In genomic region chr21:37040212-37040611, GRCh38 we compare ENCODE assay signal across 40 cellular contexts. TPM values are rescaled to one million over a fixed set of nuclear protein-coding genes. Genes with fewer than 3 reads are reported as not detected.
"Had no signal": no experiment of that assay in that cellular context is flagged by ENCODE, and none has a peak within 500 bp of the region (broad histone marks: within the 10 kb centered on the region; RNA-seq: fewer than 3 reads in every experiment).

No MANE protein-coding gene starts in this region.

- H3K9me3 ChIP-seq: ascending aorta had no signal

- H3K4me3 Mint-ChIP-seq: activated CD4-positive, alpha-beta memory T cell treated with anti-CD3 and anti-CD28 coated beads, Interleukin-2, amount 10 ng/mL, durations not matched to agents 7 days and 5 days; activated CD4-positive, alpha-beta T cell treated with anti-CD3 and anti-CD28 coated beads for 36 hours; activated CD4-positive, alpha-beta T cell treated with anti-CD3 and anti-CD28 coated beads, Interleukin-2, amount 10 ng/mL, durations not matched to agents 7 days and 5 days; activated CD8-positive, alpha-beta memory T cell treated with anti-CD3 and anti-CD28 coated beads, Interleukin-2, amount 10 ng/mL, durations not matched to agents 7 days and 5 days; activated CD8-positive, alpha-beta T cell treated with anti-CD3 and anti-CD28 coated beads, Interleukin-2, amount 10 ng/mL, durations not matched to agents 7 days and 5 days; activated naive CD4-positive, alpha-beta T cell treated with anti-CD3 and anti-CD28 coated beads, Interleukin-2, amount 10 ng/mL, durations not matched to agents 7 days and 5 days; activated naive CD4-positive, alpha-beta T cell treated with anti-CD3 and anti-CD28 coated beads, Interleukin-2, amount 50 U/mL, for 24 hours; activated naive CD8-positive, alpha-beta T cell; activated naive CD8-positive, alpha-beta T cell treated with anti-CD3 and anti-CD28 coated beads, Interleukin-2, amount 10 ng/mL, durations not matched to agents 7 days and 5 days; activated naive CD8-positive, alpha-beta T cell treated with anti-CD3 and anti-CD28 coated beads, Interleukin-2, amount 50 U/mL, for 24 hours; activated T-cell treated with anti-CD3 and anti-CD28 coated beads, Interleukin-2, amount 50 U/mL, for 24 hours; brain; central memory CD8-positive, alpha-beta T cell; T-helper 1 cell treated with Interleukin-12 subunit alpha and Interleukin-12 subunit beta and Interleukin-4 antibody, amounts not matched to agents 30 μg/mL and 1 μg/mL, for 36 hours; T-helper 2 cell treated with Interferon-gamma antibody and Interleukin-4, amounts not matched to agents 5 μg/mL and 100 μg/mL, for 36 hours; WTC11 had no signal

- H3K27ac Mint-ChIP-seq: activated CD4-positive, alpha-beta memory T cell treated with anti-CD3 and anti-CD28 coated beads, Interleukin-2, amount 10 ng/mL, durations not matched to agents 7 days and 5 days; activated CD4-positive, alpha-beta T cell treated with anti-CD3 and anti-CD28 coated beads for 36 hours; activated CD4-positive, alpha-beta T cell treated with anti-CD3 and anti-CD28 coated beads, Interleukin-2, amount 10 ng/mL, durations not matched to agents 7 days and 5 days; activated CD8-positive, alpha-beta memory T cell treated with anti-CD3 and anti-CD28 coated beads, Interleukin-2, amount 10 ng/mL, durations not matched to agents 7 days and 5 days; activated CD8-positive, alpha-beta T cell treated with anti-CD3 and anti-CD28 coated beads, Interleukin-2, amount 10 ng/mL, durations not matched to agents 7 days and 5 days; activated naive CD4-positive, alpha-beta T cell treated with anti-CD3 and anti-CD28 coated beads, Interleukin-2, amount 10 ng/mL, durations not matched to agents 7 days and 5 days; activated naive CD4-positive, alpha-beta T cell treated with anti-CD3 and anti-CD28 coated beads, Interleukin-2, amount 50 U/mL, for 24 hours; activated naive CD8-positive, alpha-beta T cell; activated naive CD8-positive, alpha-beta T cell treated with anti-CD3 and anti-CD28 coated beads, Interleukin-2, amount 10 ng/mL, durations not matched to agents 7 days and 5 days; activated naive CD8-positive, alpha-beta T cell treated with anti-CD3 and anti-CD28 coated beads, Interleukin-2, amount 50 U/mL, for 24 hours; activated T-cell treated with anti-CD3 and anti-CD28 coated beads, Interleukin-2, amount 50 U/mL, for 24 hours; activated T-helper 2 cell treated with anti-CD3 and anti-CD28 coated beads, Interferon-gamma antibody, Interleukin-2, Interleukin-4, amounts not matched to agents 10 μg/mL and 5 μg/mL and 100 μg/mL, durations not matched to agents 14 hours and 24 hours and 36 hours; brain; T-helper 1 cell treated with Interleukin-12 subunit alpha and Interleukin-12 subunit beta and Interleukin-4 antibody, amounts not matched to agents 30 μg/mL and 1 μg/mL, for 36 hours; T-helper 2 cell treated with Interferon-gamma antibody and Interleukin-4, amounts not matched to agents 5 μg/mL and 100 μg/mL, for 36 hours; WTC11 had no signal

- H3K27me3 ChIP-seq: ascending aorta, cardiac muscle cell had no signal

- H3K36me3 Mint-ChIP-seq: activated CD8-positive, alpha-beta memory T cell treated with anti-CD3 and anti-CD28 coated beads, Interleukin-2, amount 10 ng/mL, durations not matched to agents 7 days and 5 days; activated naive CD4-positive, alpha-beta T cell treated with anti-CD3 and anti-CD28 coated beads, Interleukin-2, amount 10 ng/mL, durations not matched to agents 7 days and 5 days; activated naive CD4-positive, alpha-beta T cell treated with anti-CD3 and anti-CD28 coated beads, Interleukin-2, amount 50 U/mL, for 24 hours; activated naive CD8-positive, alpha-beta T cell; activated naive CD8-positive, alpha-beta T cell treated with anti-CD3 and anti-CD28 coated beads, Interleukin-2, amount 10 ng/mL, durations not matched to agents 7 days and 5 days; brain; WTC11 had no signal

- H3K27me3 Mint-ChIP-seq: activated CD4-positive, alpha-beta T cell treated with anti-CD3 and anti-CD28 coated beads for 36 hours; activated naive CD4-positive, alpha-beta T cell treated with anti-CD3 and anti-CD28 coated beads, Interleukin-2, amount 50 U/mL, for 24 hours; activated naive CD8-positive, alpha-beta T cell; activated T-cell treated with anti-CD3 and anti-CD28 coated beads, Interleukin-2, amount 50 U/mL, for 24 hours; brain; central memory CD8-positive, alpha-beta T cell had no signal

- H3K27ac ChIP-seq: ascending aorta, cardiac muscle cell, VCaP had no signal

- FAIRE-seq: bronchial epithelial cell, TTC549 had no signal

- ATAC-seq: activated CD4-positive, alpha-beta T cell treated with anti-CD3 and anti-CD28 coated beads for 36 hours; activated CD4-positive, CD25-positive, alpha-beta regulatory T cell treated with anti-CD3 and anti-CD28 coated beads, Interleukin-2, amount 50 U/mL, for 24 hours; activated CD8-positive, alpha-beta memory T cell treated with anti-CD3 and anti-CD28 coated beads, Interleukin-2, amount 10 ng/mL, durations not matched to agents 7 days and 5 days; activated CD8-positive, alpha-beta T cell treated with anti-CD3 and anti-CD28 coated beads, Interleukin-2, amount 10 ng/mL, durations not matched to agents 7 days and 5 days; activated naive CD8-positive, alpha-beta T cell treated with anti-CD3 and anti-CD28 coated beads, Interleukin-2, amount 50 U/mL, for 24 hours had no signal

- H3K9me3 Mint-ChIP-seq: activated CD4-positive, alpha-beta memory T cell treated with anti-CD3 and anti-CD28 coated beads, Interleukin-2, amount 10 ng/mL, durations not matched to agents 7 days and 5 days; activated CD4-positive, alpha-beta T cell treated with anti-CD3 and anti-CD28 coated beads, Interleukin-2, amount 10 ng/mL, durations not matched to agents 7 days and 5 days; activated naive CD4-positive, alpha-beta T cell treated with anti-CD3 and anti-CD28 coated beads, Interleukin-2, amount 10 ng/mL, durations not matched to agents 7 days and 5 days; activated naive CD4-positive, alpha-beta T cell treated with anti-CD3 and anti-CD28 coated beads, Interleukin-2, amount 50 U/mL, for 24 hours; activated naive CD8-positive, alpha-beta T cell treated with anti-CD3 and anti-CD28 coated beads, Interleukin-2, amount 10 ng/mL, durations not matched to agents 7 days and 5 days; activated naive CD8-positive, alpha-beta T cell treated with anti-CD3 and anti-CD28 coated beads, Interleukin-2, amount 50 U/mL, for 24 hours; activated T-cell treated with anti-CD3 and anti-CD28 coated beads, Interleukin-2, amount 50 U/mL, for 24 hours; activated T-helper 2 cell treated with anti-CD3 and anti-CD28 coated beads, Interferon-gamma antibody, Interleukin-2, Interleukin-4, amounts not matched to agents 10 μg/mL and 5 μg/mL and 100 μg/mL, durations not matched to agents 14 hours and 24 hours and 36 hours; brain; central memory CD8-positive, alpha-beta T cell; T-helper 1 cell treated with Interleukin-12 subunit alpha and Interleukin-12 subunit beta and Interleukin-4 antibody, amounts not matched to agents 30 μg/mL and 1 μg/mL, for 36 hours; T-helper 2 cell treated with Interferon-gamma antibody and Interleukin-4, amounts not matched to agents 5 μg/mL and 100 μg/mL, for 36 hours; WTC11 had no signal

- H3K4me1 ChIP-seq: ascending aorta had no signal

- DNase-seq: activated CD4-positive, alpha-beta memory T cell treated with anti-CD3 and anti-CD28 coated beads, Interleukin-2, amount 10 ng/mL, durations not matched to agents 7 days and 5 days; activated CD4-positive, alpha-beta T cell treated with anti-CD3 and anti-CD28 coated beads for 1 hour; activated CD4-positive, alpha-beta T cell treated with anti-CD3 and anti-CD28 coated beads for 36 hours; activated CD4-positive, alpha-beta T cell treated with anti-CD3 and anti-CD28 coated beads for 48 hours; activated CD4-positive, alpha-beta T cell treated with anti-CD3 and anti-CD28 coated beads, Interleukin-2, amount 10 ng/mL, durations not matched to agents 7 days and 5 days; activated CD4-positive, alpha-beta T cell treated with anti-CD3 and anti-CD28 coated beads, Interleukin-2, amount 50 U/mL, for 48 hours; activated CD4-positive, CD25-positive, alpha-beta regulatory T cell; activated CD8-positive, alpha-beta memory T cell treated with anti-CD3 and anti-CD28 coated beads for 24 hours; activated CD8-positive, alpha-beta memory T cell treated with anti-CD3 and anti-CD28 coated beads, Interleukin-2, amount 10 ng/mL, durations not matched to agents 7 days and 5 days; activated CD8-positive, alpha-beta memory T cell treated with anti-CD3 and anti-CD28 coated beads, Interleukin-2, amount 50 U/mL, for 48 hours; activated CD8-positive, alpha-beta T cell treated with anti-CD3 and anti-CD28 coated beads, Interleukin-2, amount 10 ng/mL, durations not matched to agents 7 days and 5 days; activated effector memory CD4-positive, alpha-beta T cell treated with Interleukin-2 at 50 U/mL for 16 hours; activated gamma-delta T cell; activated naive CD4-positive, alpha-beta T cell treated with anti-CD3 and anti-CD28 coated beads, Interleukin-2, amount 10 ng/mL, durations not matched to agents 7 days and 5 days; activated naive CD4-positive, alpha-beta T cell treated with Interleukin-2 at 50 U/mL for 16 hours; activated naive CD8-positive, alpha-beta T cell treated with anti-CD3 and anti-CD28 coated beads, Interleukin-2, amount 10 ng/mL, durations not matched to agents 7 days and 5 days; activated naive CD8-positive, alpha-beta T cell treated with anti-CD3 and anti-CD28 coated beads, Interleukin-2, amount 50 U/mL, for 24 hours; activated T-cell treated with anti-CD3 and anti-CD28 coated beads, Interleukin-2, amount 50 U/mL, for 24 hours; activated T-cell treated with anti-CD3 and anti-CD28 coated beads, Interleukin-2, amount 50 U/mL, for 48 hours; amygdala; anterior cingulate cortex; caudate nucleus; cerebellar nuclear complex; T-helper 1 cell; T-helper 2 cell; T-helper 9 cell had no signal

- H3K36me3 ChIP-seq: ascending aorta, cardiac muscle cell had no signal

- H3K4me3 ChIP-seq: ascending aorta, cardiac muscle cell had no signal

RNA-seq across cellular contexts. Expression of gene RIPPLY3, which starts 33.7 kb away (rescaled TPM):
- total RNA-seq: activated CD4-positive, alpha-beta memory T cell treated with anti-CD3 and anti-CD28 coated beads, Interleukin-2, amount 10 ng/mL, durations not matched to agents 7 days and 5 days; activated naive CD8-positive, alpha-beta T cell treated with anti-CD3 and anti-CD28 coated beads, Interleukin-2, amount 10 ng/mL, durations not matched to agents 7 days and 5 days; activated T-helper 2 cell treated with anti-CD3 and anti-CD28 coated beads, Interferon-gamma antibody, Interleukin-2, Interleukin-4, amounts not matched to agents 10 μg/mL and 5 μg/mL and 100 μg/mL, durations not matched to agents 14 hours and 24 hours and 36 hours; ascending aorta; cardiac muscle cell had no signal
- polyA plus RNA-seq: cardiac muscle cell had no signal
